ENCODE assay signal across 22 cellular contexts in genomic region chr9:19828586-19828985, GRCh38. TPM values are rescaled to one million over a fixed set of nuclear protein-coding genes. Genes with fewer than 3 reads are reported as not detected.
"Had no signal": no experiment of that assay in that cellular context is flagged by ENCODE, and none has a peak within 500 bp of the region (broad histone marks: within the 10 kb centered on the region; RNA-seq: fewer than 3 reads in every experiment).

No MANE protein-coding gene starts in this region.

- H3K4me1 Mint-ChIP-seq: activated CD4-positive, alpha-beta memory T cell treated with anti-CD3 and anti-CD28 coated beads, Interleukin-2, amount 10 ng/mL, durations not matched to agents 7 days and 5 days; activated CD4-positive, alpha-beta T cell treated with anti-CD3 and anti-CD28 coated beads for 36 hours; central memory CD8-positive, alpha-beta T cell had no signal

- H3K27ac Mint-ChIP-seq: activated CD4-positive, alpha-beta memory T cell treated with anti-CD3 and anti-CD28 coated beads, Interleukin-2, amount 10 ng/mL, durations not matched to agents 7 days and 5 days; activated CD4-positive, alpha-beta T cell treated with anti-CD3 and anti-CD28 coated beads for 36 hours; activated naive CD8-positive, alpha-beta T cell; natural killer cell treated with Interleukin-12 subunit alpha and Interleukin-12 subunit beta and Interleukin-15 and Interleukin-18, amount 100 ng/mL, for 72 hours had no signal

- H3K4me1 ChIP-seq: gastrocnemius medialis, heart right ventricle, prostate gland, sigmoid colon, transverse colon had no signal

- H3K9me3 Mint-ChIP-seq: activated CD4-positive, alpha-beta memory T cell treated with anti-CD3 and anti-CD28 coated beads, Interleukin-2, amount 10 ng/mL, durations not matched to agents 7 days and 5 days; central memory CD8-positive, alpha-beta T cell; natural killer cell treated with Interleukin-12 subunit alpha and Interleukin-12 subunit beta and Interleukin-15 and Interleukin-18, amount 100 ng/mL, for 72 hours had no signal

- H3K9me3 ChIP-seq: gastrocnemius medialis, mucosa of descending colon, prostate gland, transverse colon had no signal

- H3K4me3 ChIP-seq: gastrocnemius medialis, heart right ventricle, mucosa of descending colon, prostate gland, sigmoid colon, transverse colon had no signal

- DNase-seq: activated CD4-positive, alpha-beta memory T cell treated with anti-CD3 and anti-CD28 coated beads, Interleukin-2, amount 10 ng/mL, durations not matched to agents 7 days and 5 days; activated CD4-positive, alpha-beta T cell treated with anti-CD3 and anti-CD28 coated beads for 36 hours; activated gamma-delta T cell; activated T-cell treated with anti-CD3 and anti-CD28 coated beads, Interleukin-2, amount 50 U/mL, for 48 hours; cortex of kidney; effector CD8-positive, alpha-beta T cell; gastrocnemius medialis; heart right ventricle; islet precursor cell; mucosa of descending colon; occipital lobe; sigmoid colon; stimulated activated CD4-positive, alpha-beta T cell treated with anti-CD3 and anti-CD28 coated beads, Interleukin-12 subunit alpha, Interleukin-12 subunit beta, amount 100 ng/mL, for 4 hours; stimulated activated naive CD4-positive, alpha-beta T cell; substantia nigra; transverse colon had no signal

- H3K36me3 ChIP-seq: gastrocnemius medialis, heart right ventricle, prostate gland, sigmoid colon, transverse colon had no signal

- H3K27me3 Mint-ChIP-seq: activated CD4-positive, alpha-beta memory T cell treated with anti-CD3 and anti-CD28 coated beads, Interleukin-2, amount 10 ng/mL, durations not matched to agents 7 days and 5 days; brain had no signal

- H3K36me3 Mint-ChIP-seq: activated naive CD8-positive, alpha-beta T cell; brain; natural killer cell treated with Interleukin-12 subunit alpha and Interleukin-12 subunit beta and Interleukin-15 and Interleukin-18, amount 100 ng/mL, for 72 hours had no signal

- H3K27ac ChIP-seq: gastrocnemius medialis, heart right ventricle, prostate gland, sigmoid colon, transverse colon had no signal

- H3K27me3 ChIP-seq: gastrocnemius medialis, sigmoid colon, transverse colon had no signal

- H3K4me3 Mint-ChIP-seq: activated CD4-positive, alpha-beta memory T cell treated with anti-CD3 and anti-CD28 coated beads, Interleukin-2, amount 10 ng/mL, durations not matched to agents 7 days and 5 days; activated CD4-positive, alpha-beta T cell treated with anti-CD3 and anti-CD28 coated beads for 36 hours; activated naive CD8-positive, alpha-beta T cell; central memory CD8-positive, alpha-beta T cell; natural killer cell treated with Interleukin-12 subunit alpha and Interleukin-12 subunit beta and Interleukin-15 and Interleukin-18, amount 100 ng/mL, for 72 hours had no signal

RNA-seq across cellular contexts. Expression of gene SLC24A2, which starts 39.7 kb away (rescaled TPM):
- total RNA-seq: activated CD4-positive, alpha-beta memory T cell treated with anti-CD3 and anti-CD28 coated beads, Interleukin-2, amount 10 ng/mL, durations not matched to agents 7 days and 5 days; activated CD4-positive, alpha-beta T cell treated with anti-CD3 and anti-CD28 coated beads for 36 hours; left lobe of liver; natural killer cell treated with Interleukin-12 subunit alpha and Interleukin-12 subunit beta and Interleukin-15 and Interleukin-18, amount 100 ng/mL, for 72 hours had no signal
